Comparison of ENCODE assay signal across 1 cellular context in the genomic region with DNA sequence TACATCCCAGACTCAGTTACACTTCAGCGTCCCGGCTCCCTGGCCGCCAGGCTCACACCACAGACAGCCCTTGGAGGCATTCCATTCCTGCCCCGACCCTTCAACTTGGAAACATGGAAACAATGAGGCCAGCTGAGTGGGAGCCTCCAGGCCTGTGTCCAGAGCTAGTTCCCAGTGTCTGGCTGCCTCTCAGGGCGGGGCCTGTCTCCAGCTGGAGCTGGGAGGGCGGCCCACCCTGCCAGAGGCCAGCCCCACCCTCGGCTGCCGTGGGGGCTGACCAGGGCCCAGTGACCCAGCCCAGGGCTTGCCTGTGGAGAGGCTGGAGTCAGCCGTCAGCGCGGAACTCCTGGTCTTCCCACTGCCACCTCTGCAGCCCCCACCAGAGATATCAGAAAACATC.
TF ChIP-seq lines count a peak whose summit lies in the region.

No MANE protein-coding gene starts in this region.

TF ChIP-seq in HepG2, 621 proteins besides CTCF, POLR2A, EP300 and RAD21:
- TF ChIP-seq AGO2 (optimal IDR thresholded peaks at IDR 0.05; ENCODE audit: low read depth, low read length) = peak; percentile 36
- TF ChIP-seq, protein P1, sequence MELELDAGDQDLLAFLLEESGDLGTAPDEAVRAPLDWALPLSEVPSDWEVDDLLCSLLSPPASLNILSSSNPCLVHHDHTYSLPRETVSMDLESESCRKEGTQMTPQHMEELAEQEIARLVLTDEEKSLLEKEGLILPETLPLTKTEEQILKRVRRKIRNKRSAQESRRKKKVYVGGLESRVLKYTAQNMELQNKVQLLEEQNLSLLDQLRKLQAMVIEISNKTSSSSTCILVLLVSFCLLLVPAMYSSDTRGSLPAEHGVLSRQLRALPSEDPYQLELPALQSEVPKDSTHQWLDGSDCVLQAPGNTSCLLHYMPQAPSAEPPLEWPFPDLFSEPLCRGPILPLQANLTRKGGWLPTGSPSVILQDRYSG (CRISPR knock-in tag; IDR thresholded peaks at IDR 0.05) = no peak
TF ChIP-seq in HepG2: peak in this region for 1.
